In the genomic region with DNA sequence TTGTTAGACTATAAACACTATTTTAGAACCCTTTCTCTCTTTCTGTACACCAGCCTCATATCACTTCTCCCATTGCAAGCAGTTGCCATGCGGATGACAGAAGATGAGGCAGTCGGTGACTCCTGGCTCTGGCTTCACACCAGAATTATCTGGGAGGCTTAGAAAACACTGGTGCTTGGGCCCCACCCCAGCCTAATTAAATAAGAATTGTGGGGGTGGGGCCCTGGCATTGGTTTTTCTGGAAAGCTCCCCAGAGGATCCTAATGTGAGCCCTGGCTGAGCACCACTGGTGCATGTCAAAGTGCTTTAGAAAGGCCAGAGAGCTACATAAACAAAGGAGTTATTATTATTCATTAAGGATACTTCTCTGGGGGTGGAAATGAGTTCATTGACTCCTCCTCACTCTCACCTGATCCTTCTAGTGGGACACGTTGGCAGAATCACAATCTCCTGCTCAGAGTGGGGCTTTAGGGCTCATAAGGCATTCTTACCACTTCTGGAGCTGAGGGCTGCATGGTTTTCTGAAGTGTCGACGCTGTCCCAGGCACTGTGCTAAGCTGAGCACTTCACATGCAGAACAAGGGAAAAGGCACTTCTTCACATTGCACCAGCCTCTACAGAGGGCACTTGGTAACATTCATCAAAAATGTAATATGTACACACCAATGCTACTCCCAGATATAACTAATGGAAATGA, we compare ENCODE assay signal across 25 cellular contexts.
DNase-seq lines count a peak whose midpoint lies in the region; ATAC-seq and TF ChIP-seq lines count a peak whose summit lies in the region.
"Had no signal": no experiment of that assay in that cellular context is flagged by ENCODE, and none has a peak within 500 bp of the region (broad histone marks: within the 10 kb centered on the region; RNA-seq: fewer than 3 reads in every experiment).

No MANE protein-coding gene starts in this region.

- H3K9ac ChIP-seq in endodermal cell (ENCODE audit: extremely low read depth, low read length, poor library complexity, severe bottlenecking) = no peak overlapping the region

- peaks cover 15% of the 10 kb centered on the region for H3K27me3 Mint-ChIP-seq in endodermal cell (ENCODE audit: insufficient read depth)
- no peaks in the 10 kb centered on the region for H3K27me3 Mint-ChIP-seq in Caco-2 (ENCODE audit: insufficient read depth, unreplicated experiment)
- no peaks in the 10 kb centered on the region for H3K27me3 Mint-ChIP-seq in activated T-cell treated with anti-CD3 and anti-CD28 coated beads, Interleukin-2, amount 50 U/mL, for 72 hours (ENCODE audit: low read depth)
- H3K27me3 Mint-ChIP-seq: activated naive CD8-positive, alpha-beta T cell treated with anti-CD3 and anti-CD28 coated beads for 36 hours; central memory CD8-positive, alpha-beta T cell; IgD-negative memory B cell; naive thymus-derived CD8-positive, alpha-beta T cell; T-helper 17 cell had no signal

- POLR2A ChIA-PET in Caco-2 (lab: Charles Lee) = interaction anchor here (0.5 to 0.7 kb wide), 2 partner anchors 127 to 190 kb away, joined by 3 to 4 read pairs; no protein-coding TSS in a partner anchor

- DNase-seq in NCI-H345 (lab: John Stamatoyannopoulos, UW) (peak; percentile 16), NCI-H345 treated with DMSO at 0.1 percent for 48 hours (lab: John Stamatoyannopoulos, UW; ENCODE audit: unreplicated experiment) (no peak), NCI-H2029 (lab: John Stamatoyannopoulos, UW) (peak; percentile 87), endodermal cell (peak; percentile 48), upper lobe of left lung (peak in 1 of 2 donors; percentile 65), Caco-2 (no peak), stomach (no peak)
- no peak for DNase-seq in activated T-cell treated with anti-CD3 and anti-CD28 coated beads, Interleukin-2, amount 50 U/mL, for 72 hours
- DNase-seq: 8988T; activated CD4-positive, alpha-beta T cell treated with anti-CD3 and anti-CD28 coated beads, Interleukin-2, amount 50 U/mL, for 1 hour; activated naive CD8-positive, alpha-beta T cell treated with anti-CD3 and anti-CD28 coated beads for 36 hours; DND-41; mesendoderm; NCI-H1694 treated with DMSO at 0.1 percent for 48 hours; NCI-H510A treated with DMSO at 0.1 percent for 48 hours; RPMI8226; T-helper 17 cell; trophoblast cell had no signal

- no peak overlapping the region for H3K4me3 Mint-ChIP-seq in endodermal cell
- H3K4me3 Mint-ChIP-seq in Caco-2 (ENCODE audit: unreplicated experiment) = no peak overlapping the region
- H3K4me3 Mint-ChIP-seq in activated T-cell treated with anti-CD3 and anti-CD28 coated beads, Interleukin-2, amount 50 U/mL, for 72 hours = no peak overlapping the region
- H3K4me3 Mint-ChIP-seq: activated naive CD8-positive, alpha-beta T cell treated with anti-CD3 and anti-CD28 coated beads for 36 hours; activated T-helper 17 cell treated with anti-CD3 and anti-CD28 coated beads, Interleukin-2, amount 50 U/mL, for 72 hours; central memory CD8-positive, alpha-beta T cell; IgD-negative memory B cell; naive thymus-derived CD8-positive, alpha-beta T cell; T-helper 17 cell had no signal

- peaks cover 11% of the 10 kb centered on the region for H3K27me3 ChIP-seq in endodermal cell (ENCODE audit: control insufficient read depth, insufficient read depth, low read length, poor library complexity, severe bottlenecking)
- no peaks in the 10 kb centered on the region for H3K27me3 ChIP-seq in upper lobe of left lung
- H3K27me3 ChIP-seq in Caco-2 (replicated peaks; ENCODE audit: control insufficient read depth, insufficient read depth, low read length) = no peaks in the 10 kb centered on the region
- H3K27me3 ChIP-seq in stomach = no peaks in the 10 kb centered on the region

- WGBS in endodermal cell (ENCODE audit: insufficient coverage in 1 of 2, insufficient read length in 1 of 2), 2 experiments = 65 to 71% methylated on average over 2 to 5 of the region's 5 CpGs
- WGBS in upper lobe of left lung, 2 donors = 71 to 88% methylated on average over 2 to 5 of the region's 5 CpGs
- 61 to 83% (median 79%) methylated on average over 5 of the region's 5 CpGs for WGBS in stomach, 5 donors

- H3K9me3 Mint-ChIP-seq in endodermal cell (no peaks in the 10 kb centered on the region), Caco-2 (ENCODE audit: unreplicated experiment) (peaks cover 11% of the 10 kb centered on the region)
- no peaks in the 10 kb centered on the region for H3K9me3 Mint-ChIP-seq in activated T-cell treated with anti-CD3 and anti-CD28 coated beads, Interleukin-2, amount 50 U/mL, for 72 hours
- H3K9me3 Mint-ChIP-seq: activated naive CD8-positive, alpha-beta T cell treated with anti-CD3 and anti-CD28 coated beads for 36 hours; activated T-helper 17 cell treated with anti-CD3 and anti-CD28 coated beads, Interleukin-2, amount 50 U/mL, for 72 hours; central memory CD8-positive, alpha-beta T cell; IgD-negative memory B cell had no signal

- H3K27ac Mint-ChIP-seq in endodermal cell (no peak overlapping the region), Caco-2 (ENCODE audit: unreplicated experiment) (no peak overlapping the region)
- H3K27ac Mint-ChIP-seq in activated T-cell treated with anti-CD3 and anti-CD28 coated beads, Interleukin-2, amount 50 U/mL, for 72 hours = no peak overlapping the region
- H3K27ac Mint-ChIP-seq: activated naive CD8-positive, alpha-beta T cell treated with anti-CD3 and anti-CD28 coated beads for 36 hours; activated T-helper 17 cell treated with anti-CD3 and anti-CD28 coated beads, Interleukin-2, amount 50 U/mL, for 72 hours; naive thymus-derived CD8-positive, alpha-beta T cell; T-helper 17 cell had no signal

- H3K9me3 ChIP-seq in endodermal cell (ENCODE audit: control insufficient read depth, low read length) = no peaks in the 10 kb centered on the region
- no peaks in the 10 kb centered on the region for H3K9me3 ChIP-seq in upper lobe of left lung
- no peaks in the 10 kb centered on the region for H3K9me3 ChIP-seq in Caco-2
- H3K9me3 ChIP-seq in stomach = no peaks in the 10 kb centered on the region

- H3K4me1 ChIP-seq in endodermal cell (ENCODE audit: control insufficient read depth, insufficient read depth, low read length) (peaks cover 2% of the 10 kb centered on the region), upper lobe of left lung (peaks cover 7 to 18% (median 14%) of the 10 kb centered on the region in 4 donors), Caco-2 (peaks cover 27% of the 10 kb centered on the region), stomach (peaks cover 11 to 39% (median 22%) of the 10 kb centered on the region in 4 donors)

- no peaks in the 10 kb centered on the region for H3K36me3 Mint-ChIP-seq in endodermal cell (ENCODE audit: low read depth)
- H3K36me3 Mint-ChIP-seq in Caco-2 (ENCODE audit: insufficient read depth, unreplicated experiment) = peaks cover 11% of the 10 kb centered on the region
- H3K36me3 Mint-ChIP-seq in activated T-cell treated with anti-CD3 and anti-CD28 coated beads, Interleukin-2, amount 50 U/mL, for 72 hours (ENCODE audit: insufficient read depth in 2 of 2) = no peaks in the 10 kb centered on the region
- H3K36me3 Mint-ChIP-seq: activated naive CD8-positive, alpha-beta T cell treated with anti-CD3 and anti-CD28 coated beads for 36 hours; naive thymus-derived CD8-positive, alpha-beta T cell had no signal

- intact Hi-C loops in Caco-2 (cut with micrococcal nuclease; ENCODE audit: unreplicated experiment) (loop anchor here (5.0 kb wide), 1 partner anchor 189 kb away; the partner anchor contains the start of gene TLE3), stomach (cut with DNase I; ENCODE audit: low total_unique reads) (no loop called here)

- no TSS peak for BruUV-seq in Caco-2 (replicated peaks; lab: Mats Ljungman, UMichigan)

- H3K36me3 ChIP-seq in endodermal cell (ENCODE audit: control insufficient read depth, insufficient read depth, low read length) (no peaks in the 10 kb centered on the region), upper lobe of left lung (no peaks in the 10 kb centered on the region), Caco-2 (ENCODE audit: control insufficient read depth, insufficient read depth, low read length) (no peaks in the 10 kb centered on the region), stomach (no peaks in the 10 kb centered on the region)

- peak in 1 of 4 donors; percentile 69 for TF ChIP-seq EP300 in upper lobe of left lung (IDR thresholded peaks at IDR 0.05)
- TF ChIP-seq EP300 in stomach (IDR thresholded peaks at IDR 0.05) = no peak

- TF ChIP-seq CTCF in endodermal cell (conservative IDR thresholded peaks at IDR 0.05) (no peak), upper lobe of left lung (IDR thresholded peaks at IDR 0.05) (no peak), Caco-2 (IDR thresholded peaks at IDR 0.05; ENCODE audit: insufficient read depth in 1 of 2, low read depth in 1 of 2, low read length in 1 of 2, severe bottlenecking in 1 of 2, unreplicated experiment in 1 of 2) (no peak), stomach (IDR thresholded peaks at IDR 0.05) (no peak)

- peaks cover 10% of the 10 kb centered on the region for H3K4me1 Mint-ChIP-seq in endodermal cell
- peaks cover 30% of the 10 kb centered on the region for H3K4me1 Mint-ChIP-seq in Caco-2 (ENCODE audit: low read depth, unreplicated experiment)
- H3K4me1 Mint-ChIP-seq in activated T-cell treated with anti-CD3 and anti-CD28 coated beads, Interleukin-2, amount 50 U/mL, for 72 hours (ENCODE audit: low read depth) = peaks cover 11% of the 10 kb centered on the region
- H3K4me1 Mint-ChIP-seq: activated T-helper 17 cell treated with anti-CD3 and anti-CD28 coated beads, Interleukin-2, amount 50 U/mL, for 72 hours; central memory CD8-positive, alpha-beta T cell had no signal

- no peak overlapping the region for H3K4me3 ChIP-seq in endodermal cell (ENCODE audit: low read length)
- H3K4me3 ChIP-seq in upper lobe of left lung = no peak overlapping the region
- H3K4me3 ChIP-seq in Caco-2 (ENCODE audit: low read depth, low read length) = no peak overlapping the region
- no peak overlapping the region for H3K4me3 ChIP-seq in stomach
- H3K4me3 ChIP-seq: GM12878, SK-N-MC had no signal

- H3K27ac ChIP-seq in endodermal cell (ENCODE audit: low read depth, low read length) (no peak overlapping the region), upper lobe of left lung (no peak overlapping the region), stomach (no peak overlapping the region)
- H3K27ac ChIP-seq: SK-N-MC had no signal

- TF ChIP-seq POLR2A in upper lobe of left lung (IDR thresholded peaks at IDR 0.05) (no peak), stomach (IDR thresholded peaks at IDR 0.05) (no peak)

- CTCF ChIA-PET in Caco-2 (lab: Charles Lee) = no interaction called here

- peak; percentile 39 to 74 for ATAC-seq in upper lobe of left lung (ENCODE audit: low FRiP score in 2 of 2)
- ATAC-seq in activated T-cell treated with anti-CD3 and anti-CD28 coated beads, Interleukin-2, amount 50 U/mL, for 72 hours (replicated peaks in 1 of 2) = no peak
- ATAC-seq: activated T-helper 17 cell treated with anti-CD3 and anti-CD28 coated beads, Interleukin-2, amount 50 U/mL, for 72 hours; esophagus mucosa; GM12878; naive thymus-derived CD8-positive, alpha-beta T cell; T-helper 17 cell had no signal

Comparison
In these comparisons a context has a peak if more than half of its experiments do, and no peak if none do; other contexts are left out.
1. DNase-seq: peak in NCI-H345 (single experiment), NCI-H2029 (single experiment) and endodermal cell (single experiment); none in NCI-H345 treated with DMSO at 0.1 percent for 48 hours (single experiment), Caco-2 (0 of 2), activated T-cell treated with anti-CD3 and anti-CD28 coated beads, Interleukin-2, amount 50 U/mL, for 72 hours (0 of 2) and stomach (single experiment).
2. ATAC-seq: peak in upper lobe of left lung (2 of 2); none in activated T-cell treated with anti-CD3 and anti-CD28 coated beads, Interleukin-2, amount 50 U/mL, for 72 hours (0 of 2).